ENCODE assay signal across 1 cellular context in genomic region chr17:48992433-48992832, GRCh38.
TF ChIP-seq lines count a peak whose summit lies in the region.

No MANE protein-coding gene starts in this region.

TF ChIP-seq in H1, 55 proteins besides CTCF, POLR2A, EP300 and RAD21:
- TF ChIP-seq SIX5 (IDR thresholded peaks at IDR 0.05; ENCODE audit: low read depth, low read length) (no peak), TEAD4 (IDR thresholded peaks at IDR 0.05; ENCODE audit: low read depth, low read length) (no peak), GABPA (IDR thresholded peaks at IDR 0.05; ENCODE audit: borderline replicate concordance, insufficient read depth, low read length) (no peak), PHF8 (conservative IDR thresholded peaks at IDR 0.05; ENCODE audit: low read depth, low read length) (no peak), ZNF274 (IDR thresholded peaks at IDR 0.05; ENCODE audit: borderline replicate concordance, extremely low read depth, low read length) (no peak), BRCA1 (IDR thresholded peaks at IDR 0.05; ENCODE audit: low read depth, low read length) (no peak), RNF2 (IDR thresholded peaks at IDR 0.05; ENCODE audit: borderline replicate concordance, low read depth, low read length, missing control alignments, poor library complexity, severe bottlenecking) (no peak), TCF12 (IDR thresholded peaks at IDR 0.05; ENCODE audit: low read depth, low read length) (no peak), NANOG (IDR thresholded peaks at IDR 0.05; ENCODE audit: insufficient read depth, low read depth, low read length, poor library complexity, severe bottlenecking) (no peak), CEBPB (IDR thresholded peaks at IDR 0.05; ENCODE audit: low read depth, low read length) (no peak), KDM5A (IDR thresholded peaks at IDR 0.05; ENCODE audit: low read length) (no peak), CHD2 (IDR thresholded peaks at IDR 0.05; ENCODE audit: low read length) (no peak), RXRA (IDR thresholded peaks at IDR 0.05; ENCODE audit: insufficient read depth, low read depth, low read length) (no peak), RBBP5 (IDR thresholded peaks at IDR 0.05; ENCODE audit: borderline replicate concordance, low read depth, low read length) (no peak)
- TF ChIP-seq, protein P1, sequence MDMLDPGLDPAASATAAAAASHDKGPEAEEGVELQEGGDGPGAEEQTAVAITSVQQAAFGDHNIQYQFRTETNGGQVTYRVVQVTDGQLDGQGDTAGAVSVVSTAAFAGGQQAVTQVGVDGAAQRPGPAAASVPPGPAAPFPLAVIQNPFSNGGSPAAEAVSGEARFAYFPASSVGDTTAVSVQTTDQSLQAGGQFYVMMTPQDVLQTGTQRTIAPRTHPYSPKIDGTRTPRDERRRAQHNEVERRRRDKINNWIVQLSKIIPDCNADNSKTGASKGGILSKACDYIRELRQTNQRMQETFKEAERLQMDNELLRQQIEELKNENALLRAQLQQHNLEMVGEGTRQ (IDR thresholded peaks at IDR 0.05; ENCODE audit: low read length): no peak
- TF ChIP-seq, protein P2, sequence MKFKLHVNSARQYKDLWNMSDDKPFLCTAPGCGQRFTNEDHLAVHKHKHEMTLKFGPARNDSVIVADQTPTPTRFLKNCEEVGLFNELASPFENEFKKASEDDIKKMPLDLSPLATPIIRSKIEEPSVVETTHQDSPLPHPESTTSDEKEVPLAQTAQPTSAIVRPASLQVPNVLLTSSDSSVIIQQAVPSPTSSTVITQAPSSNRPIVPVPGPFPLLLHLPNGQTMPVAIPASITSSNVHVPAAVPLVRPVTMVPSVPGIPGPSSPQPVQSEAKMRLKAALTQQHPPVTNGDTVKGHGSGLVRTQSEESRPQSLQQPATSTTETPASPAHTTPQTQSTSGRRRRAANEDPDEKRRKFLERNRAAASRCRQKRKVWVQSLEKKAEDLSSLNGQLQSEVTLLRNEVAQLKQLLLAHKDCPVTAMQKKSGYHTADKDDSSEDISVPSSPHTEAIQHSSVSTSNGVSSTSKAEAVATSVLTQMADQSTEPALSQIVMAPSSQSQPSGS (IDR thresholded peaks at IDR 0.05; ENCODE audit: low read length): no peak
TF ChIP-seq in H1: peak in this region for 0.
